26 cellular contexts compared by ENCODE assay signal in genomic region chr16:63695347-63695746, GRCh38.
"Had no signal": no experiment of that assay in that cellular context is flagged by ENCODE, and none has a peak within 500 bp of the region (broad histone marks: within the 10 kb centered on the region; RNA-seq: fewer than 3 reads in every experiment).

No MANE protein-coding gene starts in this region.

- DNase-seq: activated CD4-positive, alpha-beta T cell treated with anti-CD3 and anti-CD28 coated beads, Interleukin-2, amount 10 ng/mL, durations not matched to agents 24 days and 14 days; activated CD4-positive, CD25-positive, alpha-beta regulatory T cell treated with anti-CD3 and anti-CD28 coated beads, Interleukin-2, amount 50 U/mL, for 72 hours; activated CD8-positive, alpha-beta T cell treated with anti-CD3 and anti-CD28 coated beads for 36 hours; activated gamma-delta T cell treated with Interleukin-2 at 50 U/mL for 16 hours; activated naive CD4-positive, alpha-beta T cell treated with anti-CD3 and anti-CD28 coated beads, Interleukin-2, amount 50 U/mL, for 16 hours; activated T-cell treated with anti-CD3 and anti-CD28 coated beads, Interleukin-2, amount 50 U/mL, for 4 hours; amygdala; dermis blood vessel endothelial cell; effector CD4-positive, alpha-beta T cell; esophagus squamous epithelium; foreskin melanocyte; heart right ventricle; naive B cell; nucleus accumbens; right cardiac atrium; stimulated activated CD4-positive, alpha-beta T cell treated with anti-CD3 and anti-CD28 coated beads, Interleukin-15, amount 100 ng/mL, for 24 hours; stimulated activated CD4-positive, alpha-beta T cell treated with anti-CD3 and anti-CD28 coated beads, Interleukin-2, amount 100 ng/mL, for 24 hours; stimulated activated naive B cell treated with anti-CD40 and anti-IgM and Interleukin-4, amounts not matched to agents 10 μg/mL and 1 μg/mL and 100 μg/mL, for 72 hours; stomach; T1000; thyroid gland; upper lobe of left lung had no signal

- H3K4me1 Mint-ChIP-seq: activated CD4-positive, alpha-beta T cell treated with anti-CD3 and anti-CD28 coated beads, Interleukin-2, amount 10 ng/mL, durations not matched to agents 24 days and 14 days; activated T-helper 17 cell treated with anti-CD3 and anti-CD28 coated beads, Interleukin-2, amount 50 U/mL, for 72 hours; central memory CD8-positive, alpha-beta T cell; mesothelial cell of epicardium; naive B cell; neural crest cell; stimulated activated naive B cell treated with anti-CD40 and anti-IgM and Interleukin-4, amounts not matched to agents 10 μg/mL and 1 μg/mL and 100 μg/mL, for 72 hours had no signal

- H3K27me3 Mint-ChIP-seq: activated CD4-positive, alpha-beta T cell treated with anti-CD3 and anti-CD28 coated beads, Interleukin-2, amount 10 ng/mL, durations not matched to agents 24 days and 14 days; activated CD8-positive, alpha-beta T cell treated with anti-CD3 and anti-CD28 coated beads for 36 hours; activated T-helper 17 cell treated with anti-CD3 and anti-CD28 coated beads, Interleukin-2, amount 50 U/mL, for 72 hours; central memory CD8-positive, alpha-beta T cell; naive B cell; stimulated activated naive B cell treated with anti-CD40 and anti-IgM and Interleukin-4, amounts not matched to agents 10 μg/mL and 1 μg/mL and 100 μg/mL, for 72 hours had no signal

- H3K4me3 Mint-ChIP-seq: activated CD4-positive, alpha-beta T cell treated with anti-CD3 and anti-CD28 coated beads, Interleukin-2, amount 10 ng/mL, durations not matched to agents 24 days and 14 days; activated CD8-positive, alpha-beta T cell treated with anti-CD3 and anti-CD28 coated beads for 36 hours; activated T-cell treated with anti-CD3 and anti-CD28 coated beads, Interleukin-2, amount 50 U/mL, for 4 hours; activated T-helper 17 cell treated with anti-CD3 and anti-CD28 coated beads, Interleukin-2, amount 50 U/mL, for 72 hours; central memory CD8-positive, alpha-beta T cell; mesothelial cell of epicardium; naive B cell; neural crest cell; stimulated activated naive B cell treated with anti-CD40 and anti-IgM and Interleukin-4, amounts not matched to agents 10 μg/mL and 1 μg/mL and 100 μg/mL, for 72 hours had no signal

- H3K36me3 Mint-ChIP-seq: mesothelial cell of epicardium, naive B cell had no signal

- H3K27ac Mint-ChIP-seq: activated CD4-positive, alpha-beta T cell treated with anti-CD3 and anti-CD28 coated beads, Interleukin-2, amount 10 ng/mL, durations not matched to agents 24 days and 14 days; activated CD8-positive, alpha-beta T cell treated with anti-CD3 and anti-CD28 coated beads for 36 hours; activated T-helper 17 cell treated with anti-CD3 and anti-CD28 coated beads, Interleukin-2, amount 50 U/mL, for 72 hours; mesothelial cell of epicardium; naive B cell; stimulated activated naive B cell treated with anti-CD40 and anti-IgM and Interleukin-4, amounts not matched to agents 10 μg/mL and 1 μg/mL and 100 μg/mL, for 72 hours had no signal

- H3K9me3 Mint-ChIP-seq: activated CD4-positive, alpha-beta T cell treated with anti-CD3 and anti-CD28 coated beads, Interleukin-2, amount 10 ng/mL, durations not matched to agents 24 days and 14 days; neural crest cell had no signal
